In the genomic region with DNA sequence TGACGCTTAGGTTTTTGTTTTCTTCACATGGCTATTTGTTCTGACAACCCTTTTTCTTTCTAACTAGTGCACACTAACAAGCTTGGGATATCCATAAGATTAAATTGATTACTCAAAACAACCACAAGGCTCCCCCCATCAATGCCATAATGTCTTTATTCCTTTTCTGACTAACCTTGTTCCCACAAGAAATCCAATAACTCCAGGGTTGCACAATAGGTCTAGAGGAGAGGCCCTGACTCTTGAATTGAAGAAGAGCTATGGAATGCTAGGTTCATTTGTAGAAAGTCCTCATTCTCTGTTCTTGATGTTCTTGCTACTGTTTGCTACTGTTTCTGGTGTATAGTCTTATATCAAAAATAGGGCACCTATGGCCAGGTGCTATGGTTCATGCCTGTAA, we compare ENCODE assay signal across 24 cellular contexts.
"Had no signal": no experiment of that assay in that cellular context is flagged by ENCODE, and none has a peak within 500 bp of the region (broad histone marks: within the 10 kb centered on the region; RNA-seq: fewer than 3 reads in every experiment).

No MANE protein-coding gene starts in this region.

- H3K27me3 ChIP-seq: adrenal gland, cardiac muscle cell, gastroesophageal sphincter, neural progenitor cell, tibial nerve had no signal

- H3K27me3 Mint-ChIP-seq: naive B cell had no signal

- H3K4me1 Mint-ChIP-seq: naive B cell, neural progenitor cell had no signal

- H3K9me3 ChIP-seq: adrenal gland, gastroesophageal sphincter, heart left ventricle, left ventricle myocardium inferior, prostate gland, tibial nerve had no signal

- H3K27ac Mint-ChIP-seq: naive B cell; neural progenitor cell; stimulated activated naive CD8-positive, alpha-beta T cell treated with anti-CD3 and anti-CD28 coated beads, Interleukin-15, Interleukin-2, amounts not matched to agents 100 ng/mL and 50 ng/mL, for 24 hours had no signal

- H3K4me1 ChIP-seq: adrenal gland, gastroesophageal sphincter, left ventricle myocardium inferior, neural progenitor cell, prostate gland, tibial nerve had no signal

- H3K36me3 ChIP-seq: adrenal gland, cardiac muscle cell, gastroesophageal sphincter, heart left ventricle, left ventricle myocardium inferior, neural progenitor cell, prostate gland, tibial nerve had no signal

- H3K9ac ChIP-seq: neural progenitor cell had no signal

- H3K4me3 Mint-ChIP-seq: naive B cell; neural progenitor cell; stimulated activated naive CD8-positive, alpha-beta T cell treated with anti-CD3 and anti-CD28 coated beads, Interleukin-15, Interleukin-2, amounts not matched to agents 100 ng/mL and 50 ng/mL, for 24 hours had no signal

- H3K9me3 Mint-ChIP-seq: neural progenitor cell; stimulated activated naive CD8-positive, alpha-beta T cell treated with anti-CD3 and anti-CD28 coated beads, Interleukin-15, Interleukin-2, amounts not matched to agents 100 ng/mL and 50 ng/mL, for 24 hours had no signal

- ATAC-seq: gastroesophageal sphincter, heart left ventricle, right cardiac atrium had no signal

- H3K27ac ChIP-seq: adrenal gland, cardiac muscle cell, gastroesophageal sphincter, heart left ventricle, left ventricle myocardium inferior, neural progenitor cell, prostate gland, tibial nerve had no signal

- H3K4me3 ChIP-seq: adrenal gland, cardiac muscle cell, gastroesophageal sphincter, heart left ventricle, left ventricle myocardium inferior, neural progenitor cell, prostate gland, tibial nerve had no signal

- H3K4me2 ChIP-seq: neural progenitor cell had no signal

- H2AFZ ChIP-seq: neural progenitor cell had no signal

- DNase-seq: activated CD4-positive, alpha-beta T cell treated with anti-CD3 and anti-CD28 coated beads, Interleukin-2, amount 50 U/mL, for 1 hour; activated CD8-positive, alpha-beta memory T cell treated with anti-CD3 and anti-CD28 coated beads, Interleukin-2, amount 50 U/mL, for 4 hours; activated effector memory CD4-positive, alpha-beta T cell treated with anti-CD3 and anti-CD28 coated beads, Interleukin-2, amount 50 U/mL, for 16 hours; activated naive CD4-positive, alpha-beta T cell treated with anti-CD3 and anti-CD28 coated beads, Interleukin-2, amount 50 U/mL, for 16 hours; activated T-cell treated with anti-CD3 and anti-CD28 coated beads, Interleukin-2, amount 50 U/mL, for 48 hours; adrenal gland; dermis blood vessel endothelial cell; effector memory CD4-positive, alpha-beta T cell; heart left ventricle; left ventricle myocardium inferior; naive B cell; right cardiac atrium; small intestine; stimulated activated CD4-positive, alpha-beta T cell treated with anti-CD3 and anti-CD28 coated beads, Interleukin-15, amount 100 ng/mL, for 24 hours; stimulated activated CD4-positive, alpha-beta T cell treated with anti-CD3 and anti-CD28 coated beads, Interleukin-2, amount 100 ng/mL, for 48 hours; T-helper 1 cell; T1000 had no signal

- FAIRE-seq: small intestine, urothelium cell line had no signal

- H3K36me3 Mint-ChIP-seq: naive B cell, neural progenitor cell had no signal
